Comparison of ENCODE assay signal across 18 cellular contexts in the genomic region with DNA sequence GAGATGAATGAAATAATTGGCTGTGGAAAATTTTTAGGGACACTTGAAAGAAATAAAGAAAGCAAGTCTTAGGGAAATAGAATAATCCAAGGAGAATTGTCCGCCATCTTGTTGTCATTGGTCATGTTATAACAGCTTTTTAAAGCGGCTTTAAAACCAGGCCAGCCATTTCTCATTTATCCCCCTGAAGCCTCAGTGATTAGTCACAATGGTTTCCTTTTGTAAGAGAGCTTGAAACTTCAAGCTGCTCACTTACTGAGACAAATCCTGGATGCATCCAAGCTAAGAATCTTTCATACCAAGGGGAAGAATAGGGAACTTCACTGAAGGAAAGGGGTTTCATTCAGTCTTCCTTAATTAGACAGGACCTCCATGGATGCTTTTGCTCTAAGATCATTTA.
"Had no signal": no experiment of that assay in that cellular context is flagged by ENCODE, and none has a peak within 500 bp of the region (broad histone marks: within the 10 kb centered on the region; RNA-seq: fewer than 3 reads in every experiment).

No MANE protein-coding gene starts in this region.

- H3K27me3 Mint-ChIP-seq: activated CD8-positive, alpha-beta T cell treated with anti-CD3 and anti-CD28 coated beads for 36 hours; activated naive CD4-positive, alpha-beta T cell treated with anti-CD3 and anti-CD28 coated beads, Interleukin-2, amount 50 U/mL, for 24 hours had no signal

- H3K27ac Mint-ChIP-seq: activated CD8-positive, alpha-beta T cell treated with anti-CD3 and anti-CD28 coated beads for 36 hours; activated naive CD4-positive, alpha-beta T cell treated with anti-CD3 and anti-CD28 coated beads, Interleukin-2, amount 50 U/mL, for 24 hours; activated T-cell treated with anti-CD3 and anti-CD28 coated beads, Interleukin-2, amount 50 U/mL, for 72 hours; T-helper 1 cell treated with Interleukin-12 subunit alpha and Interleukin-12 subunit beta and Interleukin-4 antibody, amounts not matched to agents 30 μg/mL and 1 μg/mL, for 36 hours had no signal

- H3K9me3 Mint-ChIP-seq: activated naive CD4-positive, alpha-beta T cell treated with anti-CD3 and anti-CD28 coated beads, Interleukin-2, amount 50 U/mL, for 24 hours; activated T-cell treated with anti-CD3 and anti-CD28 coated beads, Interleukin-2, amount 50 U/mL, for 72 hours; T-helper 1 cell treated with Interleukin-12 subunit alpha and Interleukin-12 subunit beta and Interleukin-4 antibody, amounts not matched to agents 30 μg/mL and 1 μg/mL, for 36 hours had no signal

- DNase-seq: activated CD4-positive, alpha-beta T cell treated with anti-CD3 and anti-CD28 coated beads for 4 hours; activated CD8-positive, alpha-beta memory T cell treated with anti-CD3 and anti-CD28 coated beads, Interleukin-2, amount 50 U/mL, for 4 hours; activated CD8-positive, alpha-beta T cell treated with anti-CD3 and anti-CD28 coated beads for 36 hours; activated T-cell treated with anti-CD3 and anti-CD28 coated beads, Interleukin-2, amount 50 U/mL, for 72 hours; amniotic stem cell; central memory CD4-positive, alpha-beta T cell; MM.1S; NCI-H1105 treated with DMSO at 0.1 percent for 48 hours; NCI-H1436 treated with DMSO at 0.1 percent for 48 hours; NCI-H187; NCI-H2081 treated with DMSO at 0.1 percent for 48 hours; NCI-H446; NCI-H524; PC-3; SHP77 treated with DMSO at 0.1 percent for 48 hours had no signal

- H3K4me3 Mint-ChIP-seq: activated CD8-positive, alpha-beta T cell treated with anti-CD3 and anti-CD28 coated beads for 36 hours; activated naive CD4-positive, alpha-beta T cell treated with anti-CD3 and anti-CD28 coated beads, Interleukin-2, amount 50 U/mL, for 24 hours; activated T-cell treated with anti-CD3 and anti-CD28 coated beads, Interleukin-2, amount 50 U/mL, for 72 hours; T-helper 1 cell treated with Interleukin-12 subunit alpha and Interleukin-12 subunit beta and Interleukin-4 antibody, amounts not matched to agents 30 μg/mL and 1 μg/mL, for 36 hours had no signal

- H3K4me1 Mint-ChIP-seq: activated naive CD4-positive, alpha-beta T cell treated with anti-CD3 and anti-CD28 coated beads, Interleukin-2, amount 50 U/mL, for 24 hours had no signal

- FAIRE-seq: bronchial epithelial cell had no signal
